ENCODE assay signal across 15 cellular contexts in the genomic region with DNA sequence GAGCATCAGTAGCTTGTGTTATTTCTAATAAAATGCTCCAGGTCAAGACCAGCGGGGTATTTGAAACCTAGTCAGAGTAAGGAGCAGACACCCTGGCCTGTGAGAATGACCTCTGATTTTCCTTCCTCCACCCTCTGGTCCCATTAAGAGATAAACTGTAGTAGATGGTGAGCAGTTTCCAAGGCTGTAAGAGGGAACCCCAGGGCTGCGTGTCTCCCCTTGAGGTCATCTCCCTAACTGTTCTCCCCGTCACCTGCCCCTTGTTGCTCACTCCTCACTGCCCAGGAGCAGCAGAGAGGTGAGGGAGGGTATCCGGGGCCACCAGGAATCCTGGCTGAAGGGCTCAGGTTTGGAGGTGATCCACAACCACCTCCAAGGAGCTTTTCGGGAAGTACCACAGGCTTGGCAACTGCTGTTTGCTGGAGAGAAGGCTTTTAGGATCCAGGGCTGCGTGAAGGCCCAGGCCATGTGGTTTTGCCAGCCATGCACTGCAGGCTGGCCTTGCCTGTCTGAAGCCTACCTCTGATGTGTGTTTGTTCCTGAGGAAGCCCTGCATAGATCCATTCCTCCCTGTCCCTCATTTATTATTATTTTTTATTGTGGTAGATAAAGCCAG.
DNase-seq lines count a peak whose midpoint lies in the region; ATAC-seq and TF ChIP-seq lines count a peak whose summit lies in the region.
"Had no signal": no experiment of that assay in that cellular context is flagged by ENCODE, and none has a peak within 500 bp of the region (broad histone marks: within the 10 kb centered on the region; RNA-seq: fewer than 3 reads in every experiment).

No MANE protein-coding gene starts in this region.

- ATAC-seq in lower lobe of right lung (no peak), HG02852 (IDR thresholded peaks at IDR 0.05; ENCODE audit: unreplicated experiment) (no peak), GM19351 (IDR thresholded peaks at IDR 0.05; ENCODE audit: unreplicated experiment) (no peak), HG02678 (IDR thresholded peaks at IDR 0.05; ENCODE audit: unreplicated experiment) (no peak), left lung (no peak)
- ATAC-seq in stimulated activated memory B cell treated with anti-CD40 and anti-IgM and Interleukin-4, amounts not matched to agents 10 μg/mL and 1 μg/mL and 100 μg/mL, for 72 hours = no peak

- peaks cover 72% of the 10 kb centered on the region for H3K4me1 Mint-ChIP-seq in stimulated activated memory B cell treated with anti-CD40 and anti-IgM and Interleukin-4, amounts not matched to agents 10 μg/mL and 1 μg/mL and 100 μg/mL, for 72 hours

- no peak for DNase-seq in HL-60 (ENCODE audit: low read depth in 1 of 2, low spot score in 1 of 2)
- DNase-seq in ascending aorta (ENCODE audit: low spot score in 2 of 2) = no peak
- DNase-seq in lower lobe of right lung = no peak
- DNase-seq in left lung = no peak
- DNase-seq: activated CD4-positive, CD25-positive, alpha-beta regulatory T cell treated with anti-CD3 and anti-CD28 coated beads, Interleukin-2, amount 50 U/mL, for 72 hours; activated T-cell treated with anti-CD3 and anti-CD28 coated beads, Interleukin-2, amount 50 U/mL, for 1 hour; cortex of kidney; hypothalamus; mammary epithelial cell; NCI-H187 treated with DMSO at 0.1 percent for 48 hours; substantia nigra had no signal

- intact Hi-C loops in ascending aorta (cut with DNase I) (no loop called here), lower lobe of right lung (cut with DNase I) (no loop called here), left lung (cut with DNase I) (no loop called here)

- peak overlapping the region; percentile 34 for H3K27ac ChIP-seq in HL-60 (replicated peaks)
- peak overlapping the region; percentile 76 to 83 for H3K27ac ChIP-seq in ascending aorta
- H3K27ac ChIP-seq in lower lobe of right lung = peak overlapping the region; percentile 36
- H3K27ac ChIP-seq in left lung = peak overlapping the region in 1 of 2 donors; percentile 65

- no peak overlapping the region for H3K4me3 Mint-ChIP-seq in stimulated activated memory B cell treated with anti-CD40 and anti-IgM and Interleukin-4, amounts not matched to agents 10 μg/mL and 1 μg/mL and 100 μg/mL, for 72 hours

- H3K4me1 ChIP-seq in ascending aorta (peaks cover 13 to 43% of the 10 kb centered on the region in 2 donors), lower lobe of right lung (peaks cover 80% of the 10 kb centered on the region), left lung (peaks cover 30 to 74% of the 10 kb centered on the region in 2 donors)

- H3K4me3 ChIP-seq in HL-60 (replicated peaks; ENCODE audit: insufficient read depth, low read length) = no peak overlapping the region
- no peak overlapping the region for H3K4me3 ChIP-seq in ascending aorta
- no peak overlapping the region for H3K4me3 ChIP-seq in lower lobe of right lung
- no peak overlapping the region for H3K4me3 ChIP-seq in left lung

- peaks cover 10% of the 10 kb centered on the region for H3K36me3 Mint-ChIP-seq in stimulated activated memory B cell treated with anti-CD40 and anti-IgM and Interleukin-4, amounts not matched to agents 10 μg/mL and 1 μg/mL and 100 μg/mL, for 72 hours

- no peaks in the 10 kb centered on the region for H3K27me3 ChIP-seq in HL-60 (ENCODE audit: insufficient read depth, poor library complexity, severe bottlenecking)
- no peaks in the 10 kb centered on the region for H3K27me3 ChIP-seq in ascending aorta
- no peaks in the 10 kb centered on the region for H3K27me3 ChIP-seq in lower lobe of right lung (ENCODE audit: low read depth)
- no peaks in the 10 kb centered on the region for H3K27me3 ChIP-seq in left lung

- H3K27ac Mint-ChIP-seq in stimulated activated memory B cell treated with anti-CD40 and anti-IgM and Interleukin-4, amounts not matched to agents 10 μg/mL and 1 μg/mL and 100 μg/mL, for 72 hours = peak overlapping the region; percentile 60

- no peaks in the 10 kb centered on the region for H3K36me3 ChIP-seq in ascending aorta
- no peaks in the 10 kb centered on the region for H3K36me3 ChIP-seq in lower lobe of right lung
- no peaks in the 10 kb centered on the region for H3K36me3 ChIP-seq in left lung

- H3K9me3 ChIP-seq in ascending aorta = no peaks in the 10 kb centered on the region
- no peaks in the 10 kb centered on the region for H3K9me3 ChIP-seq in lower lobe of right lung
- no peaks in the 10 kb centered on the region for H3K9me3 ChIP-seq in left lung

- TF ChIP-seq CTCF in HL-60 (IDR thresholded peaks at IDR 0.05; ENCODE audit: insufficient read depth, low read length) (no peak), ascending aorta (IDR thresholded peaks at IDR 0.05) (no peak), lower lobe of right lung (IDR thresholded peaks at IDR 0.05) (no peak), left lung (IDR thresholded peaks at IDR 0.05) (no peak)

- no peaks in the 10 kb centered on the region for H3K9me3 Mint-ChIP-seq in stimulated activated memory B cell treated with anti-CD40 and anti-IgM and Interleukin-4, amounts not matched to agents 10 μg/mL and 1 μg/mL and 100 μg/mL, for 72 hours

- no peaks in the 10 kb centered on the region for H3K27me3 Mint-ChIP-seq in stimulated activated memory B cell treated with anti-CD40 and anti-IgM and Interleukin-4, amounts not matched to agents 10 μg/mL and 1 μg/mL and 100 μg/mL, for 72 hours
